8 cellular contexts compared by ENCODE assay signal in the genomic region with DNA sequence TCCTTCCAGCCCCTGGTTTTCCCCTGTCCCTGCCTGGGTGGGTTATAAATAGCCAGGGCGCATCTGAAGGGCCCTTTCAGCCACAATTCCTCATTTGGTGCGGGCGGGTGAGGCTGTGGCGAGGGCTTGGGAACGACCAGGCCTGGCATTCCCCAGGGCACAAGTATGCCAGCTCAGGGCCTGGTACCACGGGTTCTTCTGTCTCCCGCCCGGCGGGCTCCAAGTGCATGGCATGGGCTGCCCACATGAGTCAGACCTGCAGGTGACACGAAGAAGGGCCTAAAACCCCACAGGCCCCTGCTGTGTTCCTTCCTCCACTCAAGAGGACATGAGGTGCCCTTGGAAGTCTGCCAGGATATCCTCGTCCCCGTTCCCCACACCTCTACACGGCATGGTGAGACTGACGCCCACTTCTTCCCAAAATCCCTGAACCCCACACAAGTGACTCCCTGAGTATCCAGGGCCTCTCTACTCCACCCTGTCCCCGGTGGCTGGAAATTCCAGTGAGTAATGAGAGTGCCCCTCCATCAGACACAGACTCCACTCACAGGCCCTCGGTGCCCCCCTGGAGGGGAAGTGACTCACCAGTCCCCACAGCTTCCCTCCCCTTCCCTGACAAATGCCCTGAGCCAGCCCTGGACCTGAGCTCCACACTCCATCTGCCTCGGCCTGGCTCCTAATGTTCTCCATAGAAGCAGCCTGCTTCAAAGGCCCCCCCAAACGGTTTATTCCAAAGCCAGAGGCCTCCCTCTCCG.
DNase-seq lines count a peak whose midpoint lies in the region; ATAC-seq, FAIRE-seq and TF ChIP-seq lines count a peak whose summit lies in the region.

No MANE protein-coding gene starts in this region.

- ATAC-seq in RWPE2 (ENCODE audit: low read depth) (peak; percentile 48), GM21737 (IDR thresholded peaks at IDR 0.05; ENCODE audit: unreplicated experiment) (no peak), HG02885 (IDR thresholded peaks at IDR 0.05; ENCODE audit: poor library complexity, unreplicated experiment) (no peak)

- H3K9ac ChIP-seq in duodenal mucosa (ENCODE audit: low read depth in 1 of 2, low read length in 2 of 2): peak overlapping the region; percentile 74 to 91

- peak; percentile 13 for FAIRE-seq in urothelium cell line (lab: Jason Lieb, UNC)

- peak overlapping the region; percentile 86 for H3K27ac ChIP-seq in RWPE2 (ENCODE audit: poor library complexity, severe bottlenecking)
- H3K27ac ChIP-seq in duodenal mucosa (ENCODE audit: low read depth, low read length): peak overlapping the region; percentile 95

- H3K27me3 ChIP-seq in RWPE2 (ENCODE audit: insufficient read depth, poor library complexity, severe bottlenecking) (no peaks in the 10 kb centered on the region), duodenal mucosa (ENCODE audit: control insufficient read depth in 1 of 2, insufficient read depth in 2 of 2, low read length in 2 of 2) (no peaks in the 10 kb centered on the region)

- H3K9me3 ChIP-seq in RWPE2 (ENCODE audit: severe bottlenecking) (no peaks in the 10 kb centered on the region), duodenal mucosa (ENCODE audit: control insufficient read depth in 1 of 2, low read length in 2 of 2) (no peaks in the 10 kb centered on the region)

- H3K4me1 ChIP-seq in RWPE2 (ENCODE audit: insufficient read depth, poor library complexity, severe bottlenecking): peaks cover 42% of the 10 kb centered on the region
- peaks cover 63 to 66% of the 10 kb centered on the region in 2 donors for H3K4me1 ChIP-seq in duodenal mucosa (ENCODE audit: control insufficient read depth in 1 of 2, insufficient read depth in 2 of 2, low read length in 2 of 2)

- TF ChIP-seq CTCF in RWPE2 (IDR thresholded peaks at IDR 0.05; ENCODE audit: poor library complexity, severe bottlenecking): no peak

- no peaks in the 10 kb centered on the region for H3K36me3 ChIP-seq in RWPE2 (ENCODE audit: low read depth)
- H3K36me3 ChIP-seq in duodenal mucosa (ENCODE audit: control insufficient read depth in 1 of 2, insufficient read depth in 2 of 2, low read length in 2 of 2): peaks cover 0 to 5% of the 10 kb centered on the region in 2 donors

- no peak overlapping the region for H3K4me3 ChIP-seq in RWPE2 (ENCODE audit: severe bottlenecking)
- peak overlapping the region in 1 of 2 donors; percentile 13 for H3K4me3 ChIP-seq in duodenal mucosa (ENCODE audit: low read depth in 1 of 2, low read length in 2 of 2)

- DNase-seq in stimulated activated CD4-positive, alpha-beta T cell treated with anti-CD3 and anti-CD28 coated beads, Interleukin-4, amount 100 ng/mL, for 24 hours: peak; percentile 20
- DNase-seq in stimulated activated CD4-positive, alpha-beta T cell treated with anti-CD3 and anti-CD28 coated beads, Interleukin-12 subunit alpha, Interleukin-12 subunit beta, amount 100 ng/mL, for 4 hours: no peak
- DNase-seq in RWPE2 (ENCODE audit: low spot score): peak; percentile 90
- peak; percentile 44 for DNase-seq in mucosa of gallbladder (ENCODE audit: low spot score)
- DNase-seq in urothelium cell line (ENCODE audit: low spot score): peak; percentile 79
